In genomic region chr11:64224891-64225607, GRCh38 we compare ENCODE assay signal across 8 cellular contexts. TPM values are rescaled to one million over a fixed set of nuclear protein-coding genes. Genes with fewer than 3 reads are reported as not detected.
A peak's percentile ranks its signal among the peaks of the same experiment; 100 is the strongest.
DNase-seq lines count a peak whose midpoint lies in the region; TF ChIP-seq lines count a peak whose summit lies in the region.

No MANE protein-coding gene starts in this region.

- no peak for TF ChIP-seq POLR2A in stomach (IDR thresholded peaks at IDR 0.05)

- no peaks in the 10 kb centered on the region for H3K9me3 ChIP-seq in stomach

- no peaks in the 10 kb centered on the region for H3K27me3 ChIP-seq in HL-60 (ENCODE audit: insufficient read depth, poor library complexity, severe bottlenecking)
- H3K27me3 ChIP-seq in stomach = no peaks in the 10 kb centered on the region

- H3K4me3 ChIP-seq in HL-60 (replicated peaks; ENCODE audit: insufficient read depth, low read length) (peak overlapping the region; percentile 71), iPS-11a (ENCODE audit: low read depth, low read length) (peak overlapping the region; percentile 78), stomach (peak overlapping the region; percentile 70 to 90 (median 74))

- TF ChIP-seq CTCF in HL-60 (IDR thresholded peaks at IDR 0.05; ENCODE audit: insufficient read depth, low read length) (no peak), stomach (IDR thresholded peaks at IDR 0.05) (no peak)

- TF ChIP-seq EP300 in stomach (IDR thresholded peaks at IDR 0.05) = no peak

- 45 to 57% (median 52%) methylated on average over 20 to 22 of the region's 22 CpGs for WGBS in stomach, 5 donors

- H3K27ac ChIP-seq in HL-60 (replicated peaks) (peak overlapping the region; percentile 78), stomach (peak overlapping the region; percentile 94 to 97 (median 96))

- intact Hi-C loops in stomach (cut with DNase I; ENCODE audit: low total_unique reads) = no loop called here

- peak in 1 of 2 experiments; percentile 26 for DNase-seq in HL-60 (ENCODE audit: low read depth in 1 of 2, low spot score in 1 of 2)
- peak; percentile 17 for DNase-seq in activated CD8-positive, alpha-beta memory T cell treated with anti-CD3 and anti-CD28 coated beads, Interleukin-2, amount 50 U/mL, for 4 hours
- DNase-seq in stomach = no peak
- no peak for DNase-seq in NCI-H2171 treated with DMSO at 0.1 percent for 48 hours (lab: John Stamatoyannopoulos, UW)
- DNase-seq in LoVo (ENCODE audit: low spot score) = no peak
- no peak for DNase-seq in HT-29 (ENCODE audit: low spot score)
- DNase-seq in NCI-H187 (lab: John Stamatoyannopoulos, UW) = no peak

- peaks cover 15 to 40% (median 37%) of the 10 kb centered on the region in 4 donors for H3K36me3 ChIP-seq in stomach

- H3K4me1 ChIP-seq in stomach = peaks cover 32 to 60% (median 51%) of the 10 kb centered on the region in 4 donors

RNA-seq across cellular contexts. Expression of gene TRPT1, which starts 0.9 kb away (rescaled TPM):
- 100 to 1,000 TPM in 2 of 5 donors, 10 to 100 TPM in 3; 15.2 to 425 (median 63.8) TPM for total RNA-seq in stomach
- 10 to 100 TPM; 75.8 to 83.5 (median 79.7) TPM for polyA plus RNA-seq in stomach
- total RNA-seq in HT-29 (2014; rRNA removed; shearing (Covaris generic)) = 112 and 126 TPM in 2 replicates

RNA-seq across cellular contexts. Expression of gene NUDT22, which starts 1.0 kb away (rescaled TPM):
- total RNA-seq in stomach = 100 to 1,000 TPM in 4 of 5 donors, 10 to 100 TPM in 1; 35.1 to 363 (median 124) TPM
- polyA plus RNA-seq in stomach = 100 to 1,000 TPM in 1 of 3 donors, 10 to 100 TPM in 2; 62.4 to 143 (median 76.2) TPM
- total RNA-seq in HT-29 (2014; rRNA removed; shearing (Covaris generic)) = 224 and 226 TPM in 2 replicates

RNA-seq across cellular contexts. Expression of gene DNAJC4, which starts 5.3 kb away (rescaled TPM):
- 10 to 100 TPM in 4 of 5 donors, 1 to 10 TPM in 1; 8.3 to 61.8 (median 14.9) TPM for total RNA-seq in stomach
- 100 to 1,000 TPM in 2 of 3 donors, 10 to 100 TPM in 1; 69.8 to 115 (median 106) TPM for polyA plus RNA-seq in stomach
- 19.5 and 23.5 TPM in 2 replicates for total RNA-seq in HT-29 (2014; rRNA removed; shearing (Covaris generic))

RNA-seq across cellular contexts. Expression of gene VEGFB, which starts 9.3 kb away (rescaled TPM):
- total RNA-seq in stomach = 100 to 1,000 TPM in 1 of 5 donors, 10 to 100 TPM in 3, 1 to 10 TPM in 1; 2.9 to 167 (median 17.4) TPM
- polyA plus RNA-seq in stomach = 100 to 1,000 TPM in 1 of 3 donors, 10 to 100 TPM in 2; 86.4 to 132 (median 97.7) TPM
- total RNA-seq in HT-29 (2014; rRNA removed; shearing (Covaris generic)) = 49.2 and 53.7 TPM in 2 replicates

RNA-seq across cellular contexts. Expression of gene FKBP2, which starts 15.8 kb away (rescaled TPM):
- 10 to 100 TPM; 15.2 to 66.8 (median 47.7) TPM for total RNA-seq in stomach
- polyA plus RNA-seq in stomach = 100 to 1,000 TPM; 140 to 257 (median 251) TPM
- total RNA-seq in HT-29 (2014; rRNA removed; shearing (Covaris generic)) = 241 and 259 TPM in 2 replicates
